ENCODE assay signal across 10 cellular contexts in the genomic region with DNA sequence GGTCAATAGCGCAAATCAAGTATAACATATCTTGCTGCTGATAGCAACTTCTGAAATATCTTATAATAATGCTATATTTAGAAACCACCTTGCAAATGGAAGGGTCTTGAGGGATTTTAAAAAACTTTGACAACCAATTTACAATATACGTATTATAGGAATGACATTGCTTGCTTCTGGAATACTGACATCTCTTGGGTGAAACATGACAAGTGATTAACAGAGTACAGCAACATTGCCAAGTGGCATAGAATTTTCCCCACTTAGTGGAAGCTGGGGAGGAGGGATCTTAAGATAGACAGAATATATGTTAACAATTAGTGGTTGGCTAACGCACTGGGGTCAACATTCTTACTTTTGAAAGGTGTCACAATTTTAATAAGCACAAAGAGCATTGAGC.
"Had no signal": no experiment of that assay in that cellular context is flagged by ENCODE, and none has a peak within 500 bp of the region (broad histone marks: within the 10 kb centered on the region; RNA-seq: fewer than 3 reads in every experiment).

No MANE protein-coding gene starts in this region.

- H3K9me3 ChIP-seq: HAP-1 had no signal

- ATAC-seq: HCT116, HepG2 had no signal

- H2AFZ ChIP-seq: GM23248 had no signal

- H3K4me3 ChIP-seq: GM23248, HAP-1 had no signal

- H3K36me3 Mint-ChIP-seq: IgD-negative memory B cell had no signal

- H3K4me3 Mint-ChIP-seq: HFFc6 had no signal

- H3K4me1 ChIP-seq: HAP-1 had no signal

- H3K9me3 Mint-ChIP-seq: IgD-negative memory B cell had no signal

- DNase-seq: GM23248, GOT3, H7, HFFc6, KBM-7 had no signal

- H3K36me3 ChIP-seq: HAP-1 had no signal

- H3K27ac ChIP-seq: GM23248, HL-60 had no signal

- H3K27ac Mint-ChIP-seq: HFFc6 had no signal

- H3K9ac ChIP-seq: GM23248 had no signal

- H3K27me3 Mint-ChIP-seq: IgD-negative memory B cell had no signal
